ENCODE assay signal across 9 cellular contexts in genomic region chr17:74923538-74924249, GRCh38. TPM values are rescaled to one million over a fixed set of nuclear protein-coding genes. Genes with fewer than 3 reads are reported as not detected.
A peak's percentile ranks its signal among the peaks of the same experiment; 100 is the strongest.
DNase-seq lines count a peak whose midpoint lies in the region; ATAC-seq, FAIRE-seq and TF ChIP-seq lines count a peak whose summit lies in the region.
"Had no signal": no experiment of that assay in that cellular context is flagged by ENCODE, and none has a peak within 500 bp of the region (broad histone marks: within the 10 kb centered on the region; RNA-seq: fewer than 3 reads in every experiment).

No MANE protein-coding gene starts in this region.

- peak overlapping the region; percentile 59 for H2BK15ac ChIP-seq in neuronal stem cell (ENCODE audit: low read length)

- H3K4me3 Mint-ChIP-seq in activated T-helper 1 cell treated with anti-CD3 and anti-CD28 coated beads, Interleukin-12 subunit alpha, Interleukin-12 subunit beta, Interleukin-2, Interleukin-4 antibody, amounts not matched to agents 30 ng/mL and 10 ng/mL and 1 ng/mL, durations not matched to agents 14 hours and 24 hours and 36 hours = no peak overlapping the region

- H3K4me3 ChIP-seq in fibroblast of the aortic adventitia (ENCODE audit: low read depth, low read length) (no peak overlapping the region), neuronal stem cell (ENCODE audit: low read length in 2 of 2) (peak overlapping the region in 1 of 2 donors; percentile 73), suprapubic skin (peak overlapping the region; percentile 50)

- no CpG with 5 or more reads among the region's 59 CpGs for WGBS in neuronal stem cell (ENCODE audit: extremely low coverage in 2 of 2, insufficient read length in 2 of 2, insufficient replicate concordance in 1 of 2), 2 donors
- 0% methylated on average over 2 of the region's 59 CpGs for WGBS in suprapubic skin

- peak overlapping the region; percentile 73 for H3K4me2 ChIP-seq in neuronal stem cell (ENCODE audit: insufficient read depth, low read length, poor library complexity, severe bottlenecking)

- DNase-seq in 8988T (peak; percentile 89), GM18507 (ENCODE audit: extremely low spot score, insufficient read length, low read depth) (peak; percentile 68), OCI-M1 (lab: John Stamatoyannopoulos, UW) (peak; percentile 70), fibroblast of the aortic adventitia (ENCODE audit: low read depth) (peak; percentile 35), neuronal stem cell (ENCODE audit: low spot score) (peak; percentile 46), suprapubic skin (ENCODE audit: low spot score in 2 of 2) (peak in 1 of 2 donors; percentile 78)
- peak; percentile 57 for DNase-seq in activated T-helper 1 cell treated with anti-CD3 and anti-CD28 coated beads, Interleukin-12 subunit alpha, Interleukin-12 subunit beta, Interleukin-2, Interleukin-4 antibody, amounts not matched to agents 30 ng/mL and 10 ng/mL and 1 ng/mL, durations not matched to agents 14 hours and 24 hours and 36 hours (ENCODE audit: low spot score)

- no peak overlapping the region for H4K8ac ChIP-seq in neuronal stem cell (ENCODE audit: low read depth, low read length)

- ATAC-seq in GM19035 (IDR thresholded peaks at IDR 0.05; ENCODE audit: unreplicated experiment) = no peak

- no peak overlapping the region for H3K4ac ChIP-seq in neuronal stem cell (ENCODE audit: low read length)

- no peak overlapping the region for H4K91ac ChIP-seq in neuronal stem cell (ENCODE audit: low read depth, low read length, poor library complexity)

- no peak overlapping the region for H3K27ac ChIP-seq in neuronal stem cell (replicated peaks; ENCODE audit: low read length)
- no peak overlapping the region for H3K27ac ChIP-seq in suprapubic skin

- H3K79me1 ChIP-seq in neuronal stem cell (ENCODE audit: low read depth, low read length) = peaks cover 6% of the 10 kb centered on the region

- TF ChIP-seq CTCF in fibroblast of the aortic adventitia (IDR thresholded peaks at IDR 0.05; ENCODE audit: insufficient read depth, low read length) (peak; percentile 67), suprapubic skin (IDR thresholded peaks at IDR 0.05) (peak; percentile 12 to 94)

- H3K36me3 ChIP-seq in neuronal stem cell (replicated peaks in 1 of 2; ENCODE audit: control insufficient read depth in 2 of 2, insufficient read depth in 2 of 2, low read length in 2 of 2) (no peaks in the 10 kb centered on the region), suprapubic skin (no peaks in the 10 kb centered on the region)

- no peaks in the 10 kb centered on the region for H3K4me1 Mint-ChIP-seq in activated T-helper 1 cell treated with anti-CD3 and anti-CD28 coated beads, Interleukin-12 subunit alpha, Interleukin-12 subunit beta, Interleukin-2, Interleukin-4 antibody, amounts not matched to agents 30 ng/mL and 10 ng/mL and 1 ng/mL, durations not matched to agents 14 hours and 24 hours and 36 hours (ENCODE audit: low read depth)

- H3K18ac ChIP-seq in neuronal stem cell (ENCODE audit: low read length) = peak overlapping the region; percentile 80

- H2BK12ac ChIP-seq in neuronal stem cell (ENCODE audit: low read length) = no peak overlapping the region

- no peak overlapping the region for H3K9ac ChIP-seq in neuronal stem cell (ENCODE audit: low read depth, low read length, poor library complexity)

- H3K14ac ChIP-seq in neuronal stem cell (ENCODE audit: low read length) = peak overlapping the region; percentile 51

- no peak overlapping the region for H3K27ac Mint-ChIP-seq in activated T-helper 1 cell treated with anti-CD3 and anti-CD28 coated beads, Interleukin-12 subunit alpha, Interleukin-12 subunit beta, Interleukin-2, Interleukin-4 antibody, amounts not matched to agents 30 ng/mL and 10 ng/mL and 1 ng/mL, durations not matched to agents 14 hours and 24 hours and 36 hours

- H2BK5ac ChIP-seq in neuronal stem cell (ENCODE audit: low read length) = no peak overlapping the region

- peak overlapping the region; percentile 90 for H2AK5ac ChIP-seq in neuronal stem cell (ENCODE audit: low read depth, low read length)

- H3K9me3 ChIP-seq in neuronal stem cell (replicated peaks in 1 of 2; ENCODE audit: control insufficient read depth in 2 of 2, insufficient read depth in 1 of 2, low read depth in 1 of 2, low read length in 2 of 2) (peaks cover 0 to 3% of the 10 kb centered on the region in 2 donors), suprapubic skin (no peaks in the 10 kb centered on the region)

- H3K23ac ChIP-seq in neuronal stem cell (ENCODE audit: low read depth, low read length, poor library complexity) = no peak overlapping the region

- H3K9me3 Mint-ChIP-seq in activated T-helper 1 cell treated with anti-CD3 and anti-CD28 coated beads, Interleukin-12 subunit alpha, Interleukin-12 subunit beta, Interleukin-2, Interleukin-4 antibody, amounts not matched to agents 30 ng/mL and 10 ng/mL and 1 ng/mL, durations not matched to agents 14 hours and 24 hours and 36 hours = no peaks in the 10 kb centered on the region

- H3K36me3 Mint-ChIP-seq in activated T-helper 1 cell treated with anti-CD3 and anti-CD28 coated beads, Interleukin-12 subunit alpha, Interleukin-12 subunit beta, Interleukin-2, Interleukin-4 antibody, amounts not matched to agents 30 ng/mL and 10 ng/mL and 1 ng/mL, durations not matched to agents 14 hours and 24 hours and 36 hours (ENCODE audit: low read depth) = no peaks in the 10 kb centered on the region

- no peak for TF ChIP-seq EP300 in suprapubic skin (IDR thresholded peaks at IDR 0.05)

- H3K27me3 ChIP-seq in neuronal stem cell (ENCODE audit: control insufficient read depth in 3 of 3, insufficient read depth in 3 of 3, low read depth in 1 of 3, low read length in 3 of 3) = peaks cover 22 to 94% (median 56%) of the 10 kb centered on the region in 3 experiments
- peaks cover 68% of the 10 kb centered on the region for H3K27me3 ChIP-seq in suprapubic skin

- intact Hi-C loops in activated T-helper 1 cell treated with anti-CD3 and anti-CD28 coated beads, Interleukin-12 subunit alpha, Interleukin-12 subunit beta, Interleukin-2, Interleukin-4 antibody, amounts not matched to agents 30 ng/mL and 10 ng/mL and 1 ng/mL, durations not matched to agents 14 hours and 24 hours and 36 hours (cut with micrococcal nuclease) = loop anchor here (1.0 kb wide), 1 partner anchor 35 kb away; no protein-coding TSS in a partner anchor

- TF ChIP-seq POLR2A in suprapubic skin (IDR thresholded peaks at IDR 0.05) = no peak

- peak overlapping the region; percentile 82 for H2AFZ ChIP-seq in neuronal stem cell (ENCODE audit: low read length)

- H2BK120ac ChIP-seq in neuronal stem cell (ENCODE audit: low read depth, low read length) = no peak overlapping the region

- FAIRE-seq in GM18507 (lab: Jason Lieb, UNC) = peak; percentile 35

- H3K4me1 ChIP-seq in neuronal stem cell (ENCODE audit: control insufficient read depth in 2 of 2, insufficient read depth in 1 of 2, low read depth in 1 of 2, low read length in 2 of 2) (peaks cover 7 to 15% of the 10 kb centered on the region in 2 donors), suprapubic skin (peaks cover 44% of the 10 kb centered on the region)

- peaks cover 51% of the 10 kb centered on the region for H3K27me3 Mint-ChIP-seq in activated T-helper 1 cell treated with anti-CD3 and anti-CD28 coated beads, Interleukin-12 subunit alpha, Interleukin-12 subunit beta, Interleukin-2, Interleukin-4 antibody, amounts not matched to agents 30 ng/mL and 10 ng/mL and 1 ng/mL, durations not matched to agents 14 hours and 24 hours and 36 hours (ENCODE audit: insufficient read depth)

RNA-seq across cellular contexts. Expression of gene OTOP2, which starts 0.4 kb away (rescaled TPM):
- not detected in 2 replicates for total RNA-seq in activated T-helper 1 cell treated with anti-CD3 and anti-CD28 coated beads, Interleukin-12 subunit alpha, Interleukin-12 subunit beta, Interleukin-2, Interleukin-4 antibody, amounts not matched to agents 30 ng/mL and 10 ng/mL and 1 ng/mL, durations not matched to agents 14 hours and 24 hours and 36 hours
- total RNA-seq in fibroblast of the aortic adventitia (ENCODE audit: low replicate concordance) (not detected in 2 replicates), suprapubic skin (under 1 TPM in 1 of 4 donors, not detected in 3; 0.49 TPM)
- polyA plus RNA-seq in neuronal stem cell (2013, experiment 1 of 2) = not detected
- not detected for polyA plus RNA-seq in neuronal stem cell (2013, experiment 2 of 2)

RNA-seq across cellular contexts. Expression of gene USH1G, which starts 0.6 kb away (rescaled TPM):
- not detected in 2 replicates for total RNA-seq in activated T-helper 1 cell treated with anti-CD3 and anti-CD28 coated beads, Interleukin-12 subunit alpha, Interleukin-12 subunit beta, Interleukin-2, Interleukin-4 antibody, amounts not matched to agents 30 ng/mL and 10 ng/mL and 1 ng/mL, durations not matched to agents 14 hours and 24 hours and 36 hours
- total RNA-seq in fibroblast of the aortic adventitia (ENCODE audit: low replicate concordance) (0.49 TPM in 1 of 2 replicates, not detected in the other), suprapubic skin (1 to 10 TPM; 1.1 to 3.7 (median 1.9) TPM)
- polyA plus RNA-seq in neuronal stem cell (2013, experiment 1 of 2) = 0.20 TPM
- 0.24 TPM for polyA plus RNA-seq in neuronal stem cell (2013, experiment 2 of 2)
- total RNA-seq: subcutaneous adipose tissue had no signal

RNA-seq across cellular contexts. Expression of gene OTOP3, which starts 12.0 kb away (rescaled TPM):
- not detected in 2 replicates for total RNA-seq in activated T-helper 1 cell treated with anti-CD3 and anti-CD28 coated beads, Interleukin-12 subunit alpha, Interleukin-12 subunit beta, Interleukin-2, Interleukin-4 antibody, amounts not matched to agents 30 ng/mL and 10 ng/mL and 1 ng/mL, durations not matched to agents 14 hours and 24 hours and 36 hours
- total RNA-seq in fibroblast of the aortic adventitia (ENCODE audit: low replicate concordance) = not detected in 2 replicates
- polyA plus RNA-seq in neuronal stem cell (2013, experiment 1 of 2) = not detected
- not detected for polyA plus RNA-seq in neuronal stem cell (2013, experiment 2 of 2)
- total RNA-seq in suprapubic skin = under 1 TPM in 2 of 4 donors, not detected in 2; 0.65 to 0.98 TPM
- total RNA-seq: subcutaneous adipose tissue had no signal

RNA-seq across cellular contexts. Expression of gene FADS6, which starts 30.3 kb away (rescaled TPM):
- not detected in 2 replicates for total RNA-seq in activated T-helper 1 cell treated with anti-CD3 and anti-CD28 coated beads, Interleukin-12 subunit alpha, Interleukin-12 subunit beta, Interleukin-2, Interleukin-4 antibody, amounts not matched to agents 30 ng/mL and 10 ng/mL and 1 ng/mL, durations not matched to agents 14 hours and 24 hours and 36 hours
- not detected in 2 replicates for total RNA-seq in fibroblast of the aortic adventitia (ENCODE audit: low replicate concordance)
- not detected for polyA plus RNA-seq in neuronal stem cell (2013, experiment 1 of 2)
- polyA plus RNA-seq in neuronal stem cell (2013, experiment 2 of 2) = not detected
- total RNA-seq in suprapubic skin = 10 to 100 TPM in 2 of 4 donors, 1 to 10 TPM in 2; 4.9 to 11.6 (median 8.1) TPM

RNA-seq across cellular contexts. Expression of gene HID1, which starts 48.9 kb away (rescaled TPM):
- 0.29 and 0.31 TPM in 2 replicates for total RNA-seq in activated T-helper 1 cell treated with anti-CD3 and anti-CD28 coated beads, Interleukin-12 subunit alpha, Interleukin-12 subunit beta, Interleukin-2, Interleukin-4 antibody, amounts not matched to agents 30 ng/mL and 10 ng/mL and 1 ng/mL, durations not matched to agents 14 hours and 24 hours and 36 hours
- total RNA-seq in fibroblast of the aortic adventitia (ENCODE audit: low replicate concordance) (0.33 and 0.90 TPM in 2 replicates), suprapubic skin (10 to 100 TPM in 2 of 4 donors, 1 to 10 TPM in 2; 3.4 to 13.7 (median 9.5) TPM)
- polyA plus RNA-seq in neuronal stem cell (2013, experiment 1 of 2) = 8.1 TPM
- polyA plus RNA-seq in neuronal stem cell (2013, experiment 2 of 2) = 7.5 TPM
